ENCODE assay signal across 14 cellular contexts in the genomic region with DNA sequence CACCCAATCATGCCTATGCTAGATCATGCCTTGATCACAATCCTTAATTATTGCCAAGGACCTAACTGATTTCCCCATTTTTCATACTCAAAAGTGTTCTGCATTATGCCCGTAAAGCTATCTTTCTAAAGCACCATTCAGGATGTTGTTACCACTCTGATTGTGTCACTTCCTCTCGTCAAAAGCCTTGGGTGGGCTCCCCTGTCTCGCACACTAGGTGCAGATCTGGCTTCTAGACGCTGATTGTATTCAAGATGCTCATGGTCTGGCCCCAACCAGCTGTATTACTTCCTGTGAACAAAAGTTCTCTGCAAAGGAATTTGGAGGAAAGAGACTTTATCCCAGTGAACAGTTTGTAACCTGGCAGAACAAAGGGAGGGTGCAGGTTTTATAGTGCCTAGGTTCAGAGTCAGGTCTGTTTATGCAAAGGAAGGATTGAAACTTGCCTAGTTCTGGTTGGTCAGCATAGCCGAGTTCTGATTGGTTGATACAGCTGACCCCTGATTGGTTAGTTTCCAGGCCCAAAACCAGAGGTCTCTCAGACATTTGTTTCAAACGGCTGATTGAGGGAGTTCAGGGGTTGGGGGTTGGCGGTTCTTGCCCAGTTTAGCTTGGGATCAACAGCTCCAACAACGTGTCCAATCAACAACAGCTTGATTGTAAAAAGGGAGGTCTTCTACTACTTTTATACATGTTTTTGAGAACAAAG.
"Had no signal": no experiment of that assay in that cellular context is flagged by ENCODE, and none has a peak within 500 bp of the region (broad histone marks: within the 10 kb centered on the region; RNA-seq: fewer than 3 reads in every experiment).

No MANE protein-coding gene starts in this region.

- H3K36me3 ChIP-seq: breast epithelium had no signal

- H3K4me1 ChIP-seq: breast epithelium, esophagus squamous epithelium, left lung, thyroid gland had no signal

- H3K9me3 Mint-ChIP-seq: neural crest cell had no signal

- H3K27me3 ChIP-seq: breast epithelium, esophagus squamous epithelium, left lung, pancreas, thyroid gland had no signal

- H3K4me1 Mint-ChIP-seq: neural crest cell had no signal

- H3K27ac ChIP-seq: breast epithelium, esophagus squamous epithelium, left lung, pancreas, thyroid gland had no signal

- H3K27ac Mint-ChIP-seq: activated CD4-positive, alpha-beta memory T cell treated with anti-CD3 and anti-CD28 coated beads for 36 hours had no signal

- DNase-seq: activated CD4-positive, alpha-beta memory T cell treated with anti-CD3 and anti-CD28 coated beads for 36 hours; activated CD8-positive, alpha-beta memory T cell treated with anti-CD3 and anti-CD28 coated beads, Interleukin-2, amount 50 U/mL, for 4 hours; aorta; esophagus squamous epithelium; foreskin fibroblast; left lung; pancreas; stimulated activated CD4-positive, alpha-beta T cell treated with anti-CD3 and anti-CD28 coated beads, Interleukin-2, amount 100 ng/mL, for 48 hours; stimulated activated naive CD8-positive, alpha-beta T cell treated with anti-CD3 and anti-CD28 coated beads, Interleukin-15, amount 100 ng/mL, for 72 hours; SW 1271; thyroid gland had no signal

- H3K27me3 Mint-ChIP-seq: activated CD4-positive, alpha-beta memory T cell treated with anti-CD3 and anti-CD28 coated beads for 36 hours; stimulated activated naive CD8-positive, alpha-beta T cell treated with anti-CD3 and anti-CD28 coated beads, Interleukin-15, amount 100 ng/mL, for 72 hours had no signal

- H3K4me3 Mint-ChIP-seq: activated CD4-positive, alpha-beta memory T cell treated with anti-CD3 and anti-CD28 coated beads for 36 hours; neural crest cell; stimulated activated naive CD8-positive, alpha-beta T cell treated with anti-CD3 and anti-CD28 coated beads, Interleukin-15, amount 100 ng/mL, for 72 hours had no signal

- H3K9me3 ChIP-seq: breast epithelium, esophagus squamous epithelium, left lung, pancreas, thyroid gland had no signal

- ATAC-seq: activated naive CD4-positive, alpha-beta T cell treated with anti-CD3 and anti-CD28 coated beads, Interleukin-2, amount 50 U/mL, for 72 hours; left lung; pancreas; stimulated activated naive CD8-positive, alpha-beta T cell treated with anti-CD3 and anti-CD28 coated beads, Interleukin-15, amount 100 ng/mL, for 72 hours had no signal

- H3K4me3 ChIP-seq: breast epithelium, esophagus squamous epithelium, left lung, pancreas, thyroid gland had no signal
